In the genomic region with DNA sequence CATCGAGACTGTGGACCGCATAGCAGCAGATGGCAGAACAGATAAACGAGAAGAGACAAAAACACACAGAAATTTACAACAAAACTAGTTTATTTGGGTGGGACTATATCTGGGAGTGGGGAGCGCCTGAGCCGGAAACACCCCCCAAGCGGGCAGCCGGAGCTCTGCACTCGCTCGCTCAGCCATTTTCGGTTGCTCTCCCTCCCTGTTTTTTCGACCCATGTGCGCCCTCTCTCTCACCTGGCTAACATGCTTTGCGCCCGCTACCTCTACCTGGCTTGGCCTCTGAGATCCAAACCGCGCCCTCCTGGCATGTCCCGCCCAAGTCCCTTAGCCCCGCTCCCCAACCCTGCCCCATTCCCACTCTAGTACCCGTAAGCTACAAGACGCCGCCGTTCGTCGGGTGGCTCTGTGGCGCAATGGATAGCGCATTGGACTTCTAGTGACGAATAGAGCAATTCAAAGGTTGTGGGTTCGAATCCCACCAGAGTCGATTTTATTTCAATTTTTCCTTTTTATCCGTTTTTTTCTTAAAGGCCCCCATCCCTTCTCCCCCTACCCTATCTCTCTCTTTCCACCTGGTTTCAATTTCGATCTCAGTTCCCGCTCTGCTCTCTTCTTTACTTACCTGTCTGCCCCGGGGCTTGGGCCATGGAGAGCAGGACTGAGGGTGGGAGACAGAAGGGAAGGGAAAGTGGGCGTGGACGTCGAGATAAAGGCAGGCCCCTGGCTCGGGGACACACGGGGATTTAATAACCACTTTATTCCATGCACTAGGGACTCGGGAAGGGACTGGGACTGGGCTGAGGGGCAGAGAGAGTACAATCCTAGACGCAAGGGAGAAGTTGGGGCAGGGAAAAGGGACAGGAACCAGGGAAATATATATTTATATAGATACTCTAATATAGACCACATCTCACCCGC, we compare ENCODE assay signal across 8 cellular contexts. TPM values are rescaled to one million over a fixed set of nuclear protein-coding genes. Genes with fewer than 3 reads are reported as not detected.
DNase-seq lines count a peak whose midpoint lies in the region; ATAC-seq and TF ChIP-seq lines count a peak whose summit lies in the region.

No MANE protein-coding gene starts in this region.

- POLR2A ChIA-PET in CD8-positive, alpha-beta T cell (lab: Charles Lee), result interaction anchor here (1.2 to 6.7 kb wide), 15 partner anchors 11 to 791 kb away, joined by 3 to 64 read pairs (median 10); a partner anchor contains a TSS
- POLR2A ChIA-PET in Panc1 (lab: Charles Lee), result interaction anchor here (0.6 kb wide), 1 partner anchor 11 kb away, joined by 3 read pairs; no protein-coding TSS in a partner anchor

- H3K27ac ChIP-seq in CD8-positive, alpha-beta T cell (ENCODE audit: low read depth, low read length), result no peak overlapping the region
- H3K27ac ChIP-seq in Panc1 (ENCODE audit: low read length), result peak overlapping the region; percentile 74
- no peak overlapping the region for H3K27ac ChIP-seq in neutrophil

- no peaks in the 10 kb centered on the region for H3K9me3 ChIP-seq in CD8-positive, alpha-beta T cell (ENCODE audit: low read length)
- H3K9me3 ChIP-seq in Panc1 (ENCODE audit: control insufficient read depth, insufficient read depth, low read depth, low read length) (no peaks in the 10 kb centered on the region), neutrophil (no peaks in the 10 kb centered on the region)

- intact Hi-C loops in CD8-positive, alpha-beta T cell (cut with DNase I, micrococcal nuclease), result loop anchor here in 1 of 2 experiments (1.0 to 10.0 kb wide), 3 partner anchors 31 to 264 kb away; a partner anchor contains a TSS
- intact Hi-C loops in Panc1 (cut with micrococcal nuclease; ENCODE audit: unreplicated experiment), result loop anchor here (10.0 kb wide), 1 partner anchor 104 kb away; no protein-coding TSS in a partner anchor

- H3K27ac Mint-ChIP-seq in CD8-positive, alpha-beta T cell, result peak overlapping the region; percentile 95
- H3K27ac Mint-ChIP-seq in activated T-helper 17 cell treated with anti-CD3 and anti-CD28 coated beads, Interleukin-2, amount 50 U/mL, for 72 hours, result peak overlapping the region; percentile 100
- peak overlapping the region; percentile 98 for H3K27ac Mint-ChIP-seq in type B pancreatic cell

- no peaks in the 10 kb centered on the region for H3K27me3 ChIP-seq in CD8-positive, alpha-beta T cell (ENCODE audit: insufficient read depth, low read length)
- H3K27me3 ChIP-seq in Panc1 (ENCODE audit: control insufficient read depth, insufficient read depth, low read length) (no peaks in the 10 kb centered on the region), neutrophil (peaks cover 100% of the 10 kb centered on the region)

- CTCF ChIA-PET in CD8-positive, alpha-beta T cell (lab: Charles Lee), result interaction anchor here (1.5 to 7.0 kb wide), 15 partner anchors 9 to 127 kb away, joined by 3 to 93 read pairs (median 17); a partner anchor contains a TSS
- CTCF ChIA-PET in Panc1 (lab: Charles Lee), result interaction anchor here (0.6 to 1.1 kb wide), 4 partner anchors 101 to 530 kb away, joined by 3 to 4 read pairs (median 3); no protein-coding TSS in a partner anchor

- H3K4me3 ChIP-seq in CD8-positive, alpha-beta T cell (ENCODE audit: low read depth, low read length), result peak overlapping the region; percentile 48
- H3K4me3 ChIP-seq in Panc1 (ENCODE audit: low read depth in 2 of 2, low read length in 2 of 2) (peak overlapping the region; percentile 60 to 92), fibroblast of the aortic adventitia (ENCODE audit: low read depth, low read length) (peak overlapping the region; percentile 71), neutrophil (ENCODE audit: low read depth in 1 of 2, low read length in 1 of 2) (peak overlapping the region; percentile 52 to 60)

- H3K36me3 Mint-ChIP-seq in CD8-positive, alpha-beta T cell, result peaks cover 2% of the 10 kb centered on the region
- peaks cover 53% of the 10 kb centered on the region for H3K36me3 Mint-ChIP-seq in activated T-helper 17 cell treated with anti-CD3 and anti-CD28 coated beads, Interleukin-2, amount 50 U/mL, for 72 hours (ENCODE audit: low read depth)
- H3K36me3 Mint-ChIP-seq in type B pancreatic cell, result peaks cover 9% of the 10 kb centered on the region

- no TSS peak for BruUV-seq in Panc1 (replicated peaks; lab: Mats Ljungman, UMichigan)

- DNase-seq in CD8-positive, alpha-beta T cell, result peak in 6 of 7 experiments; percentile 35 to 73 (median 58)
- DNase-seq in HK-2 (ENCODE audit: unreplicated experiment), result peak; percentile 92
- no peak for DNase-seq in Panc1 (ENCODE audit: low read depth, low spot score)
- DNase-seq in fibroblast of the aortic adventitia (ENCODE audit: low read depth), result peak; percentile 76
- no peak for DNase-seq in type B pancreatic cell (ENCODE audit: extremely low spot score, unreplicated experiment)

- no peaks in the 10 kb centered on the region for H3K36me3 ChIP-seq in CD8-positive, alpha-beta T cell (ENCODE audit: insufficient read depth, low read length)
- H3K36me3 ChIP-seq in Panc1 (ENCODE audit: control insufficient read depth, insufficient read depth, low read length), result no peaks in the 10 kb centered on the region
- H3K36me3 ChIP-seq in neutrophil, result no peaks in the 10 kb centered on the region

- H3K4me3 Mint-ChIP-seq in CD8-positive, alpha-beta T cell, result peak overlapping the region; percentile 93
- H3K4me3 Mint-ChIP-seq in activated T-helper 17 cell treated with anti-CD3 and anti-CD28 coated beads, Interleukin-2, amount 50 U/mL, for 72 hours, result peak overlapping the region; percentile 95
- peak overlapping the region; percentile 91 for H3K4me3 Mint-ChIP-seq in type B pancreatic cell

- peaks cover 61% of the 10 kb centered on the region for H3K4me1 ChIP-seq in CD8-positive, alpha-beta T cell (ENCODE audit: insufficient read depth, low read length)
- H3K4me1 ChIP-seq in Panc1 (ENCODE audit: control insufficient read depth, insufficient read depth, low read length) (0 out of 2 replicates have a peak, but pooled peaks cover 4% of the 10 kb centered on the region), neutrophil (ENCODE audit: control insufficient read depth in 1 of 2, insufficient read depth in 1 of 2, low read depth in 1 of 2, low read length in 1 of 2) (peaks cover 84 to 88% of the 10 kb centered on the region in 2 experiments)

- TF ChIP-seq CTCF in CD8-positive, alpha-beta T cell (IDR thresholded peaks at IDR 0.05), result peak; percentile 54
- TF ChIP-seq CTCF in Panc1 (IDR thresholded peaks at IDR 0.05) (peak; percentile 53), fibroblast of the aortic adventitia (IDR thresholded peaks at IDR 0.05; ENCODE audit: insufficient read depth, low read length) (peak; percentile 48), neutrophil (IDR thresholded peaks at IDR 0.05) (no peak), type B pancreatic cell (conservative IDR thresholded peaks at IDR 0.05) (peak; percentile 70)

- H3K9me3 Mint-ChIP-seq in CD8-positive, alpha-beta T cell, result no peaks in the 10 kb centered on the region
- H3K9me3 Mint-ChIP-seq in activated T-helper 17 cell treated with anti-CD3 and anti-CD28 coated beads, Interleukin-2, amount 50 U/mL, for 72 hours, result no peaks in the 10 kb centered on the region
- H3K9me3 Mint-ChIP-seq in type B pancreatic cell, result no peaks in the 10 kb centered on the region

- in situ Hi-C loops in Panc1 (cut with HindIII; ENCODE audit: low pct_unique_long_range_greater_than_20kb, low sequenced_read_pairs), result no loop called here

- H3K27me3 Mint-ChIP-seq in CD8-positive, alpha-beta T cell (ENCODE audit: low read depth), result peaks cover 16% of the 10 kb centered on the region
- H3K27me3 Mint-ChIP-seq in activated T-helper 17 cell treated with anti-CD3 and anti-CD28 coated beads, Interleukin-2, amount 50 U/mL, for 72 hours, result peaks cover 27% of the 10 kb centered on the region
- peaks cover 84% of the 10 kb centered on the region for H3K27me3 Mint-ChIP-seq in type B pancreatic cell

- peak; percentile 18 for ATAC-seq in CD8-positive, alpha-beta T cell
- peak; percentile 25 for ATAC-seq in Panc1
- peak; percentile 10 for ATAC-seq in activated T-helper 17 cell treated with anti-CD3 and anti-CD28 coated beads, Interleukin-2, amount 50 U/mL, for 72 hours (replicated peaks)
- ATAC-seq in GM19452 (IDR thresholded peaks at IDR 0.05; ENCODE audit: unreplicated experiment), result no peak

- H3K4me1 Mint-ChIP-seq in CD8-positive, alpha-beta T cell (ENCODE audit: low read depth), result peaks cover 62% of the 10 kb centered on the region
- H3K4me1 Mint-ChIP-seq in activated T-helper 17 cell treated with anti-CD3 and anti-CD28 coated beads, Interleukin-2, amount 50 U/mL, for 72 hours, result peaks cover 58% of the 10 kb centered on the region
- peaks cover 50% of the 10 kb centered on the region for H3K4me1 Mint-ChIP-seq in type B pancreatic cell (ENCODE audit: unreplicated experiment)

RNA-seq across cellular contexts. Expression of a gene that starts 2.5 kb away (rescaled TPM):
- under 1 TPM; 0.11 to 0.33 TPM for total RNA-seq in CD8-positive, alpha-beta T cell
- total RNA-seq in Panc1 (2021; ENCODE audit: unreplicated experiment) (0.46 TPM), fibroblast of the aortic adventitia (ENCODE audit: low replicate concordance) (0.09 TPM in 1 of 2 replicates, not detected in the other), type B pancreatic cell (ENCODE audit: low replicate concordance) (0.14 TPM in 1 of 2 replicates, not detected in the other)
- not detected for polyA plus RNA-seq in Panc1 (2012; ENCODE audit: insufficient read length)
- 1 to 10 TPM in 1 of 2 donors, under 1 TPM in 1; 0.13 to 1.3 TPM for total RNA-seq in activated T-helper 17 cell treated with anti-CD3 and anti-CD28 coated beads, Interleukin-2, amount 50 U/mL, for 72 hours

RNA-seq across cellular contexts. Expression of a gene that starts 3.1 kb away (rescaled TPM):
- total RNA-seq in CD8-positive, alpha-beta T cell, result under 1 TPM; 0.30 to 0.92 TPM
- total RNA-seq in Panc1 (2021; ENCODE audit: unreplicated experiment) (4.0 TPM), fibroblast of the aortic adventitia (ENCODE audit: low replicate concordance) (0.09 TPM in 1 of 2 replicates, not detected in the other), type B pancreatic cell (ENCODE audit: low replicate concordance) (0.46 TPM in 1 of 2 replicates, not detected in the other)
- polyA plus RNA-seq in Panc1 (2012; ENCODE audit: insufficient read length), result 4.9 TPM
- 10 to 100 TPM in 1 of 2 donors, 1 to 10 TPM in 1; 2.9 to 10.0 TPM for total RNA-seq in activated T-helper 17 cell treated with anti-CD3 and anti-CD28 coated beads, Interleukin-2, amount 50 U/mL, for 72 hours

RNA-seq across cellular contexts. Expression of a gene that starts 31.4 kb away (rescaled TPM):
- 1,000 to 10,000 TPM; 1,922 to 1,926 TPM for total RNA-seq in CD8-positive, alpha-beta T cell
- 17.1 TPM for total RNA-seq in Panc1 (2021; ENCODE audit: unreplicated experiment)
- polyA plus RNA-seq in Panc1 (2012; ENCODE audit: insufficient read length), result 11.8 TPM
- 100 to 1,000 TPM in 1 of 2 donors, 10 to 100 TPM in 1; 52.0 to 269 TPM for total RNA-seq in activated T-helper 17 cell treated with anti-CD3 and anti-CD28 coated beads, Interleukin-2, amount 50 U/mL, for 72 hours
- 1.6 and 12.7 TPM in 2 replicates for total RNA-seq in fibroblast of the aortic adventitia (ENCODE audit: low replicate concordance)
- total RNA-seq in type B pancreatic cell (ENCODE audit: low replicate concordance), result 31.0 and 33.2 TPM in 2 replicates

RNA-seq across cellular contexts. Expression of a gene that starts 33.3 kb away (rescaled TPM):
- total RNA-seq in CD8-positive, alpha-beta T cell, result under 1 TPM in 1 of 2 experiments, not detected in 1; 0.68 TPM
- not detected for total RNA-seq in Panc1 (2021; ENCODE audit: unreplicated experiment)
- polyA plus RNA-seq in Panc1 (2012; ENCODE audit: insufficient read length), result 0.46 TPM
- 1 to 10 TPM; 1.1 to 6.2 TPM for total RNA-seq in activated T-helper 17 cell treated with anti-CD3 and anti-CD28 coated beads, Interleukin-2, amount 50 U/mL, for 72 hours
- total RNA-seq in fibroblast of the aortic adventitia (ENCODE audit: low replicate concordance), result not detected in 2 replicates
- total RNA-seq in type B pancreatic cell (ENCODE audit: low replicate concordance), result not detected in 2 replicates

RNA-seq across cellular contexts. Expression of a gene that starts 42.0 kb away (rescaled TPM):
- 100 to 1,000 TPM; 302 to 303 TPM for total RNA-seq in CD8-positive, alpha-beta T cell
- 28.6 TPM for total RNA-seq in Panc1 (2021; ENCODE audit: unreplicated experiment)
- 30.2 TPM for polyA plus RNA-seq in Panc1 (2012; ENCODE audit: insufficient read length)
- 10 to 100 TPM; 41.7 to 66.2 TPM for total RNA-seq in activated T-helper 17 cell treated with anti-CD3 and anti-CD28 coated beads, Interleukin-2, amount 50 U/mL, for 72 hours
- total RNA-seq in fibroblast of the aortic adventitia (ENCODE audit: low replicate concordance), result 5.2 and 6.0 TPM in 2 replicates
- total RNA-seq in type B pancreatic cell (ENCODE audit: low replicate concordance), result 44.7 and 46.3 TPM in 2 replicates

Comparison
In these comparisons a context has a peak if more than half of its experiments do, and no peak if none do; other contexts are left out.
1. DNase-seq: peak in CD8-positive, alpha-beta T cell (6 of 7), HK-2 (single experiment) and fibroblast of the aortic adventitia (single experiment); none in Panc1 (single experiment) and type B pancreatic cell (single experiment).
2. RNA of a gene that starts 31.4 kb away (total RNA-seq): 1,922 to 1,926 TPM in CD8-positive, alpha-beta T cell; 52.0 to 269 TPM in activated T-helper 17 cell treated with anti-CD3 and anti-CD28 coated beads, Interleukin-2, amount 50 U/mL, for 72 hours, 31.0 to 33.2 TPM in type B pancreatic cell, 17.1 TPM in Panc1 (single experiment) and 1.6 to 12.7 TPM in fibroblast of the aortic adventitia; every median in the first group is over 4 times any median in the second.
3. Peak in every context shown above with its lines, with median percentiles within 50 percentile points of each other: H3K4me3 ChIP-seq, H3K27ac Mint-ChIP-seq and H3K4me3 Mint-ChIP-seq.